In the genomic region with DNA sequence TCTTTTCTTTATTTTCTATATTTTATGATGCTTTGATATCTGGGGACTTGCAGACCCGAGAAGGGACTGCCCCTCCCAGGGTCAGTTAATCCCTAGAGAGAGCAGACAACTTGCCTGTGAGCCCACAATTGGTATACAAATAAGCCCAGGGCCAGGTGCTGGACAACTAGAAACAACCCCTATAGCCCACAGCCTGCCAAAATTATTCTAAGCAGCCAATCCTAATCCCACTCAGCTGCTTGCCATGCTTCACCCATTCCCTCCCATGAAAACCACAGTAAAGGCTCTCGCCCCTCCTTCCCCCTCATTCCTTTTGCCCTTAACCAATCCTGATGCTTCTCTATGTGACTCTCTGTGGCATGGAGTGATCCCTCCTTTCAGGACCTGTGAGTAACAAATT, we compare ENCODE assay signal across 18 cellular contexts.
DNase-seq lines count a peak whose midpoint lies in the region; FAIRE-seq and TF ChIP-seq lines count a peak whose summit lies in the region.
"Had no signal": no experiment of that assay in that cellular context is flagged by ENCODE, and none has a peak within 500 bp of the region (broad histone marks: within the 10 kb centered on the region; RNA-seq: fewer than 3 reads in every experiment).

No MANE protein-coding gene starts in this region.

- peak overlapping the region; percentile 64; the same call in 1 of the 2 replicates for H2AFZ ChIP-seq in H1 (ENCODE audit: low read length)
- no peak overlapping the region for H2AFZ ChIP-seq in neural progenitor cell (replicated peaks)

- H4K20me1 ChIP-seq in H1 (replicated peaks in 1 of 2; ENCODE audit: control insufficient read depth in 1 of 2, insufficient read depth in 2 of 2, low read length in 2 of 2): no peaks in the 10 kb centered on the region
- H4K20me1 ChIP-seq in neural progenitor cell (ENCODE audit: low read depth): no peaks in the 10 kb centered on the region

- H2BK20ac ChIP-seq in H1 (ENCODE audit: low read length): no peak overlapping the region

- H3K36me3 ChIP-seq in HEK293 (ENCODE audit: control insufficient read depth in 2 of 2, insufficient read depth in 1 of 2, low read length in 2 of 2): no peaks in the 10 kb centered on the region
- H3K36me3 ChIP-seq in H1 (ENCODE audit: control insufficient read depth in 2 of 4, insufficient read depth in 4 of 4, low read length in 3 of 4): no peaks in the 10 kb centered on the region
- H3K36me3 ChIP-seq in neural progenitor cell: no peaks in the 10 kb centered on the region
- H3K36me3 ChIP-seq: BE2C, HAP-1 had no signal

- H3K4me1 ChIP-seq in HEK293 (ENCODE audit: control insufficient read depth, insufficient read depth, low read length): no peaks in the 10 kb centered on the region
- H3K4me1 ChIP-seq in H1 (replicated peaks in 1 of 4; ENCODE audit: control insufficient read depth in 3 of 4, insufficient read depth in 4 of 4, low read length in 3 of 4): peaks cover 0 to 5% (median 0%) of the 10 kb centered on the region in 4 experiments; a peak in 4 of 7 replicates
- H3K4me1 ChIP-seq in neural progenitor cell: peaks cover 6% of the 10 kb centered on the region
- H3K4me1 ChIP-seq: BE2C had no signal

- H3K27ac Mint-ChIP-seq in neural progenitor cell (no peak overlapping the region), glutamatergic neuron (ENCODE audit: unreplicated experiment) (no peak overlapping the region)
- H3K27ac Mint-ChIP-seq: CD4-positive, CD25-positive, alpha-beta regulatory T cell had no signal

- H4K8ac ChIP-seq in H1 (ENCODE audit: extremely low read depth, insufficient read depth, low read length): no peak overlapping the region

- H3K56ac ChIP-seq in H1 (replicated peaks; ENCODE audit: insufficient read length, low read depth, low read length): no peak overlapping the region

- TF ChIP-seq POLR2A in H1 (IDR thresholded peaks at IDR 0.05; ENCODE audit: control extremely low read depth in 1 of 2, low read depth in 2 of 2, low read length in 2 of 2): no peak

- H2BK120ac ChIP-seq in H1 (replicated peaks; ENCODE audit: low read depth, low read length): no peak overlapping the region

- H3K9me3 ChIP-seq in HEK293 (ENCODE audit: control insufficient read depth, insufficient read depth, low read depth, low read length): no peaks in the 10 kb centered on the region
- 0 out of 4 replicates have a peak, but pooled peaks cover 3% of the 10 kb centered on the region in 2 experiments for H3K9me3 ChIP-seq in H1 (ENCODE audit: insufficient read depth in 2 of 2, low read depth in 1 of 2, low read length in 1 of 2)
- H3K9me3 ChIP-seq in neural progenitor cell (ENCODE audit: low read depth): no peaks in the 10 kb centered on the region
- H3K9me3 ChIP-seq: BE2C, HAP-1 had no signal

- H3K4me3 ChIP-seq in HEK293 (ENCODE audit: low read depth, low read length) (no peak overlapping the region), H1 (ENCODE audit: extremely low read depth in 1 of 4, insufficient read depth in 2 of 4, low read depth in 3 of 4, low read length in 4 of 4) (no peak overlapping the region), neural progenitor cell (no peak overlapping the region)
- H3K4me3 ChIP-seq: HAP-1 had no signal

- H3K9me3 Mint-ChIP-seq in neural progenitor cell (peaks cover 4% of the 10 kb centered on the region), glutamatergic neuron (ENCODE audit: unreplicated experiment) (peaks cover 1% of the 10 kb centered on the region)

- H4K5ac ChIP-seq in H1 (ENCODE audit: insufficient read length, low read depth, low read length): no peak overlapping the region

- no peak for FAIRE-seq in H1 (lab: Jason Lieb, UNC)
- FAIRE-seq: A204.1, D721Med, G401.6, GM12891, GM19239 had no signal

- 80% methylated on average over 2 of the region's 2 CpGs; no CpG with 5 or more reads in 1 of the 2 experiments for WGBS in H1 (ENCODE audit: extremely low coverage in 1 of 2, insufficient coverage in 1 of 2, insufficient read length in 1 of 2, insufficient replicate concordance in 2 of 2, low coverage in 1 of 2, low lambda C conversion rate in 2 of 2, missing lambda C conversion rate in 1 of 2), 2 experiments

- no peaks in the 10 kb centered on the region for H3K79me1 ChIP-seq in H1 (ENCODE audit: low read depth, low read length)

- no peak overlapping the region for H4K91ac ChIP-seq in H1 (replicated peaks; ENCODE audit: insufficient read length, low read length)

- no peak overlapping the region for H2BK15ac ChIP-seq in H1 (ENCODE audit: low read length)

- no peak overlapping the region for H2AK5ac ChIP-seq in H1 (ENCODE audit: low read depth, low read length)

- H3K14ac ChIP-seq in H1 (ENCODE audit: insufficient read length): no peak overlapping the region

- no peak overlapping the region for H2BK12ac ChIP-seq in H1 (ENCODE audit: low read depth, low read length)

- H3K4me2 ChIP-seq in H1 (ENCODE audit: insufficient read depth in 1 of 2, low read depth in 2 of 2, low read length in 2 of 2) (no peak overlapping the region), neural progenitor cell (no peak overlapping the region)

- no peak overlapping the region for H3K4ac ChIP-seq in H1 (replicated peaks; ENCODE audit: insufficient read length, low read depth, low read length)

- H2BK5ac ChIP-seq in H1 (ENCODE audit: low read depth, low read length): no peak overlapping the region

- DNase-seq in H1 (ENCODE audit: low read depth in 1 of 2, low spot score in 2 of 2) (no peak), neural progenitor cell (ENCODE audit: low spot score) (peak; percentile 3), glutamatergic neuron (no peak), activated gamma-delta T cell (lab: John Stamatoyannopoulos, UW) (no peak), SIG-M5 treated with dmso at 0.1 percent for 504 hours (lab: John Stamatoyannopoulos, UW; ENCODE audit: unreplicated experiment) (no peak)
- DNase-seq: ACHN; BE2C; C1 segment of cervical spinal cord; Caco-2; CD4-positive, CD25-positive, alpha-beta regulatory T cell; GOT3 had no signal

- TF ChIP-seq CTCF in HEK293 (tag by site-specific recombination; IDR thresholded peaks at IDR 0.05) (no peak), H1 (IDR thresholded peaks at IDR 0.05; ENCODE audit: control extremely low read depth in 1 of 3, insufficient read depth in 1 of 3, low read depth in 1 of 3, low read length in 3 of 3) (no peak), neural progenitor cell (IDR thresholded peaks at IDR 0.05) (no peak), glutamatergic neuron (IDR thresholded peaks at IDR 0.05; ENCODE audit: partially characterized antibody, unreplicated experiment) (no peak)

- H3K4me3 Mint-ChIP-seq in neural progenitor cell (no peak overlapping the region), glutamatergic neuron (ENCODE audit: unreplicated experiment) (no peak overlapping the region)
- H3K4me3 Mint-ChIP-seq: CD4-positive, CD25-positive, alpha-beta regulatory T cell had no signal

- H3K79me2 ChIP-seq in H1 (ENCODE audit: control insufficient read depth in 1 of 2, insufficient read depth in 2 of 2, low read length in 2 of 2) (no peaks in the 10 kb centered on the region), neural progenitor cell (ENCODE audit: low read depth) (no peaks in the 10 kb centered on the region)

- TF ChIP-seq RAD21 in H1 (IDR thresholded peaks at IDR 0.05 in 1 of 2, conservative IDR thresholded peaks at IDR 0.05 in 1 of 2; ENCODE audit: low read depth in 2 of 2, low read length in 2 of 2): no peak

- no peaks in the 10 kb centered on the region for H3K36me3 Mint-ChIP-seq in neural progenitor cell
- H3K36me3 Mint-ChIP-seq in glutamatergic neuron (ENCODE audit: unreplicated experiment): no peaks in the 10 kb centered on the region
- H3K36me3 Mint-ChIP-seq: CD4-positive, CD25-positive, alpha-beta regulatory T cell had no signal

- POLR2A ChIA-PET in HEK293 (lab: Yijun Ruan, JAX): no interaction called here
- POLR2A ChIA-PET in H1 (lab: Charles Lee; ENCODE audit: partially characterized antibody): no interaction called here

- no peaks in the 10 kb centered on the region for H3K27me3 ChIP-seq in H1 (replicated peaks in 1 of 4; ENCODE audit: control insufficient read depth in 3 of 4, extremely low read depth in 1 of 4, insufficient read depth in 3 of 4, low read length in 3 of 4)
- no peaks in the 10 kb centered on the region for H3K27me3 ChIP-seq in neural progenitor cell
- H3K27me3 ChIP-seq: BE2C had no signal

- H3K23me2 ChIP-seq in H1 (ENCODE audit: low read depth, low read length): no peaks in the 10 kb centered on the region

- H3K4me1 Mint-ChIP-seq in neural progenitor cell (peaks cover 9% of the 10 kb centered on the region), glutamatergic neuron (ENCODE audit: low read depth, unreplicated experiment) (peaks cover 3% of the 10 kb centered on the region)
- H3K4me1 Mint-ChIP-seq: CD4-positive, CD25-positive, alpha-beta regulatory T cell had no signal

- no peaks in the 10 kb centered on the region for H3F3A ChIP-seq in neural progenitor cell (ENCODE audit: low read depth)

- no peak overlapping the region for H3K23ac ChIP-seq in H1 (ENCODE audit: insufficient read length)

- H3K9ac ChIP-seq in H1 (replicated peaks in 1 of 4; ENCODE audit: extremely low read depth in 1 of 4, low read depth in 3 of 4, low read length in 3 of 4): no peak overlapping the region
- H3K9ac ChIP-seq in neural progenitor cell: no peak overlapping the region

- CTCF ChIA-PET in HEK293 (lab: Yijun Ruan, JAX) (no interaction called here), H1 (lab: Charles Lee; ENCODE audit: partially characterized antibody) (interaction anchor here (1.4 kb wide), 1 partner anchor 8 kb away, joined by 4 read pairs; no protein-coding TSS in a partner anchor)

- H3K18ac ChIP-seq in H1 (ENCODE audit: extremely low read depth, low read length): no peak overlapping the region

- H3K27me3 Mint-ChIP-seq in neural progenitor cell (ENCODE audit: insufficient read depth, low read depth) (no peaks in the 10 kb centered on the region), glutamatergic neuron (ENCODE audit: unreplicated experiment) (no peaks in the 10 kb centered on the region)
- H3K27me3 Mint-ChIP-seq: CD4-positive, CD25-positive, alpha-beta regulatory T cell had no signal

- H3K27ac ChIP-seq in HEK293 (ENCODE audit: extremely low read depth, low read depth, low read length): no peak overlapping the region
- no peak overlapping the region for H3K27ac ChIP-seq in H1 (ENCODE audit: low read depth, low read length)
- H3K27ac ChIP-seq in neural progenitor cell: no peak overlapping the region

- no peak for TF ChIP-seq EP300 in H1 (IDR thresholded peaks at IDR 0.05; ENCODE audit: borderline replicate concordance in 1 of 2, low read depth in 2 of 2, low read length in 2 of 2)

TF ChIP-seq in H1, 55 proteins besides CTCF, POLR2A, EP300 and RAD21 (continues in another document):
- TF ChIP-seq YY1 (IDR thresholded peaks at IDR 0.05; ENCODE audit: low read depth, low read length) (no peak), SUZ12 (IDR thresholded peaks at IDR 0.05; ENCODE audit: low read length) (no peak), TAF7 (optimal IDR thresholded peaks at IDR 0.05; ENCODE audit: borderline replicate concordance, low read depth, low read length) (no peak), KDM1A (IDR thresholded peaks at IDR 0.05; ENCODE audit: borderline replicate concordance, low read length) (no peak), GTF2F1 (IDR thresholded peaks at IDR 0.05; ENCODE audit: borderline replicate concordance, low read depth, low read length) (no peak), TEAD4 (IDR thresholded peaks at IDR 0.05; ENCODE audit: low read depth, low read length) (no peak), KDM4A (IDR thresholded peaks at IDR 0.05; ENCODE audit: low read depth, low read length, severe bottlenecking) (no peak)
